ENCODE assay signal across 20 cellular contexts in genomic region chr1:241582921-241583321, GRCh38. TPM values are rescaled to one million over a fixed set of nuclear protein-coding genes. Genes with fewer than 3 reads are reported as not detected.
"Had no signal": no experiment of that assay in that cellular context is flagged by ENCODE, and none has a peak within 500 bp of the region (broad histone marks: within the 10 kb centered on the region; RNA-seq: fewer than 3 reads in every experiment).

No MANE protein-coding gene starts in this region.

- H3K27me3 ChIP-seq: brain microvascular endothelial cell, gastrocnemius medialis, heart right ventricle, tibial nerve had no signal

- H3K9me3 ChIP-seq: gastrocnemius medialis, heart right ventricle had no signal

- H3K4me3 ChIP-seq: gastrocnemius medialis, heart right ventricle, skin epidermis, tibial nerve had no signal

- H3K4me1 Mint-ChIP-seq: activated T-helper 17 cell treated with anti-CD3 and anti-CD28 coated beads, Interleukin-2, amount 50 U/mL, for 72 hours had no signal

- H3K36me3 ChIP-seq: brain microvascular endothelial cell, gastrocnemius medialis, heart right ventricle had no signal

- H3K27ac Mint-ChIP-seq: activated T-helper 17 cell treated with anti-CD3 and anti-CD28 coated beads, Interleukin-2, amount 50 U/mL, for 72 hours; natural killer cell treated with Interleukin-12 subunit alpha and Interleukin-12 subunit beta and Interleukin-15 and Interleukin-18, amount 100 ng/mL, for 72 hours had no signal

- DNase-seq: activated CD4-positive, alpha-beta T cell treated with anti-CD3 and anti-CD28 coated beads, Interleukin-2, amount 50 U/mL, for 1 hour; activated CD8-positive, alpha-beta memory T cell treated with anti-CD3 and anti-CD28 coated beads for 24 hours; activated naive CD4-positive, alpha-beta T cell treated with Interleukin-2 at 50 U/mL for 16 hours; activated T-cell treated with anti-CD3 and anti-CD28 coated beads for 4 hours; anterior cingulate cortex; brain microvascular endothelial cell; cerebellar nuclear complex; effector memory CD4-positive, alpha-beta T cell; gastrocnemius medialis; heart right ventricle; mesenchymal stem cell; posterior cingulate gyrus; stimulated activated CD4-positive, alpha-beta T cell treated with anti-CD3 and anti-CD28 coated beads, Interleukin-15, amount 100 ng/mL, for 24 hours; stimulated activated CD4-positive, alpha-beta T cell treated with anti-CD3 and anti-CD28 coated beads, Interleukin-4, amount 100 ng/mL, for 1 hour; stimulated activated naive CD4-positive, alpha-beta T cell had no signal

- H3K9me3 Mint-ChIP-seq: activated T-helper 17 cell treated with anti-CD3 and anti-CD28 coated beads, Interleukin-2, amount 50 U/mL, for 72 hours; natural killer cell treated with Interleukin-12 subunit alpha and Interleukin-12 subunit beta and Interleukin-15 and Interleukin-18, amount 100 ng/mL, for 72 hours had no signal

- H3K4me3 Mint-ChIP-seq: activated T-helper 17 cell treated with anti-CD3 and anti-CD28 coated beads, Interleukin-2, amount 50 U/mL, for 72 hours; natural killer cell treated with Interleukin-12 subunit alpha and Interleukin-12 subunit beta and Interleukin-15 and Interleukin-18, amount 100 ng/mL, for 72 hours had no signal

- ATAC-seq: activated CD4-positive, CD25-positive, alpha-beta regulatory T cell treated with anti-CD3 and anti-CD28 coated beads, Interleukin-2, amount 50 U/mL, for 24 hours; activated T-helper 17 cell treated with anti-CD3 and anti-CD28 coated beads, Interleukin-2, amount 50 U/mL, for 72 hours; gastrocnemius medialis; heart right ventricle; natural killer cell treated with Interleukin-12 subunit alpha and Interleukin-12 subunit beta and Interleukin-15 and Interleukin-18, amount 100 ng/mL, for 72 hours had no signal

- H3K27ac ChIP-seq: brain microvascular endothelial cell, gastrocnemius medialis, heart right ventricle, skin epidermis, tibial nerve had no signal

- H3K4me1 ChIP-seq: gastrocnemius medialis, heart right ventricle, tibial nerve had no signal

- H3K36me3 Mint-ChIP-seq: natural killer cell treated with Interleukin-12 subunit alpha and Interleukin-12 subunit beta and Interleukin-15 and Interleukin-18, amount 100 ng/mL, for 72 hours had no signal

RNA-seq across cellular contexts. Expression of gene KMO, which starts 50.7 kb away (rescaled TPM):
- total RNA-seq: natural killer cell treated with Interleukin-12 subunit alpha and Interleukin-12 subunit beta and Interleukin-15 and Interleukin-18, amount 100 ng/mL, for 72 hours had no signal
